ENCODE assay signal across 9 cellular contexts in genomic region chr19:38690832-38691231, GRCh38. TPM values are rescaled to one million over a fixed set of nuclear protein-coding genes. Genes with fewer than 3 reads are reported as not detected.
DNase-seq lines count a peak whose midpoint lies in the region; ATAC-seq and TF ChIP-seq lines count a peak whose summit lies in the region.
"Had no signal": no experiment of that assay in that cellular context is flagged by ENCODE, and none has a peak within 500 bp of the region (broad histone marks: within the 10 kb centered on the region; RNA-seq: fewer than 3 reads in every experiment).

No MANE protein-coding gene starts in this region.

- peaks cover 67% of the 10 kb centered on the region for H3K4me1 ChIP-seq in mesodermal cell (ENCODE audit: control insufficient read depth, insufficient read depth, low read length, poor library complexity, severe bottlenecking)
- peaks cover 97% of the 10 kb centered on the region for H3K4me1 ChIP-seq in suprapubic skin

- H3K27ac ChIP-seq in brain microvascular endothelial cell (peak overlapping the region; percentile 97), mesodermal cell (ENCODE audit: low read depth, low read length, severe bottlenecking) (peak overlapping the region; percentile 57), suprapubic skin (peak overlapping the region; percentile 77)

- no peak for ATAC-seq in HG02852 (IDR thresholded peaks at IDR 0.05; ENCODE audit: unreplicated experiment)

- TF ChIP-seq CTCF in brain microvascular endothelial cell (IDR thresholded peaks at IDR 0.05; ENCODE audit: low read depth, low read length, missing control alignments), result no peak
- no peak for TF ChIP-seq CTCF in suprapubic skin (IDR thresholded peaks at IDR 0.05)

- H3K27me3 ChIP-seq in brain microvascular endothelial cell (replicated peaks) (no peaks in the 10 kb centered on the region), suprapubic skin (no peaks in the 10 kb centered on the region)

- 90 to 97% methylated on average over 5 of the region's 7 CpGs for WGBS in mesodermal cell (ENCODE audit: insufficient coverage in 2 of 2), 2 experiments
- 74% methylated on average over 7 of the region's 7 CpGs for WGBS in suprapubic skin

- DNase-seq in HCEC 1CT, result peak; percentile 39
- no peak for DNase-seq in brain microvascular endothelial cell
- no peak for DNase-seq in suprapubic skin (ENCODE audit: low spot score in 2 of 2)
- DNase-seq in dedifferentiated amniotic fluid mesenchymal stem cell (ENCODE audit: extremely low spot score), result no peak
- no peak for DNase-seq in NCI-H2171 treated with DMSO at 0.1 percent for 48 hours (lab: John Stamatoyannopoulos, UW)
- DNase-seq: DMS79, NCI-H2029 had no signal

- H3K9me3 ChIP-seq in mesodermal cell (ENCODE audit: control insufficient read depth, low read length) (no peaks in the 10 kb centered on the region), suprapubic skin (no peaks in the 10 kb centered on the region)

- in situ Hi-C loops in brain microvascular endothelial cell (cut with HindIII; ENCODE audit: low pct_ligation_motif_present, low sequenced_read_pairs), result no loop called here

- H3K36me3 ChIP-seq in brain microvascular endothelial cell (replicated peaks), result peaks cover 21% of the 10 kb centered on the region
- peaks cover 69% of the 10 kb centered on the region for H3K36me3 ChIP-seq in mesodermal cell (ENCODE audit: control insufficient read depth, insufficient read depth, low read length)
- H3K36me3 ChIP-seq in suprapubic skin, result no peaks in the 10 kb centered on the region

- TF ChIP-seq EP300 in suprapubic skin (IDR thresholded peaks at IDR 0.05), result no peak

- no peak for TF ChIP-seq POLR2A in suprapubic skin (IDR thresholded peaks at IDR 0.05)

- H3K4me3 ChIP-seq in brain microvascular endothelial cell (ENCODE audit: low read depth, low read length) (no peak overlapping the region), mesodermal cell (ENCODE audit: extremely low read depth, insufficient read depth, low read length, poor library complexity, severe bottlenecking) (no peak overlapping the region), suprapubic skin (no peak overlapping the region)

RNA-seq across cellular contexts. Expression of gene ACTN4, which starts 43.4 kb away (rescaled TPM):
- 478 TPM for polyA plus RNA-seq in mesodermal cell (2013, experiment 1 of 2)
- 340 TPM for polyA plus RNA-seq in mesodermal cell (2013, experiment 2 of 2)
- 100 to 1,000 TPM; 475 to 520 (median 507) TPM for total RNA-seq in suprapubic skin

RNA-seq across cellular contexts. Expression of gene CAPN12, which starts 53.4 kb away (rescaled TPM):
- 4.4 TPM for polyA plus RNA-seq in mesodermal cell (2013, experiment 1 of 2)
- 3.0 TPM for polyA plus RNA-seq in mesodermal cell (2013, experiment 2 of 2)
- 10 to 100 TPM in 3 of 4 donors, 1 to 10 TPM in 1; 8.0 to 31.3 (median 15.7) TPM for total RNA-seq in suprapubic skin
